Comparison of ENCODE assay signal across 3 cellular contexts in the genomic region with DNA sequence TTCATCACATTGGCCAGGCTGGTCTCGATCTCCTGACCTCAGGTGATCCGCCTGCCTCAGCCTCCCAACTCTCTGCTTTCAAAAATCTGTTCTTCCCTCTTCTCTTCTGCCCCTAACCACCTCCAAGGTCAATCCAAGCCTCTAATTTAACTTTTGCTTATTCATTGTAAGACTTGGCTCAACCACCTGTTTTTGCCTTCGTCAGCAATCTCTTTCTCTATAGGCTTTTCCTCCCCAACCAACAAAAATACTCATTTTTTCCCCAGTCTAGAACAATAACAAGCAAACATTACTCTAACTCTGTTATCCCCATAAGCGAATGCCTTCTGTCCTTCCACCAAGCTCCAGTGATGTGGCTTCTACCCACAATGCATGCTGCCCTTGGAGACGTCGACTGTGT.
TF ChIP-seq lines count a peak whose summit lies in the region.

No MANE protein-coding gene starts in this region.

TF ChIP-seq in A549, 52 proteins besides CTCF, POLR2A, EP300 and RAD21:
- no peak for TF ChIP-seq SREBF2 (IDR thresholded peaks at IDR 0.05)
- TF ChIP-seq MAFK (IDR thresholded peaks at IDR 0.05; ENCODE audit: partially characterized antibody) = peak; percentile 31

TF ChIP-seq in IMR-90, 13 proteins besides CTCF, POLR2A, EP300 and RAD21:
- 0 out of 2 replicates have a peak, but pooled peaks have one; percentile 25 for TF ChIP-seq MAFK (IDR thresholded peaks at IDR 0.05; ENCODE audit: low read depth, low read length)
- TF ChIP-seq, protein P1, sequence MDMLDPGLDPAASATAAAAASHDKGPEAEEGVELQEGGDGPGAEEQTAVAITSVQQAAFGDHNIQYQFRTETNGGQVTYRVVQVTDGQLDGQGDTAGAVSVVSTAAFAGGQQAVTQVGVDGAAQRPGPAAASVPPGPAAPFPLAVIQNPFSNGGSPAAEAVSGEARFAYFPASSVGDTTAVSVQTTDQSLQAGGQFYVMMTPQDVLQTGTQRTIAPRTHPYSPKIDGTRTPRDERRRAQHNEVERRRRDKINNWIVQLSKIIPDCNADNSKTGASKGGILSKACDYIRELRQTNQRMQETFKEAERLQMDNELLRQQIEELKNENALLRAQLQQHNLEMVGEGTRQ (IDR thresholded peaks at IDR 0.05; ENCODE audit: low read depth, low read length) = no peak

TF ChIP-seq in K562, 482 proteins besides CTCF, POLR2A, EP300 and RAD21:
- TF ChIP-seq MAFF (IDR thresholded peaks at IDR 0.05; ENCODE audit: low read length) (peak; percentile 50; the same call in 1 of the 2 replicates), C11orf30 (IDR thresholded peaks at IDR 0.05; ENCODE audit: low read depth) (peak; percentile 76), MAFG (tag; conservative IDR thresholded peaks at IDR 0.05) (peak; percentile 69), SMARCA5 (IDR thresholded peaks at IDR 0.05) (no peak), ZNF316 (IDR thresholded peaks at IDR 0.05) (peak; percentile 90), MAFK (IDR thresholded peaks at IDR 0.05; ENCODE audit: low read length) (peak; percentile 58; the same call in 1 of the 2 replicates)
